8 cellular contexts compared by ENCODE assay signal in genomic region chr19:3434630-3435553, GRCh38. TPM values are rescaled to one million over a fixed set of nuclear protein-coding genes. Genes with fewer than 3 reads are reported as not detected.
DNase-seq lines count a peak whose midpoint lies in the region; ATAC-seq and TF ChIP-seq lines count a peak whose summit lies in the region.

No MANE protein-coding gene starts in this region.

- peaks cover 6% of the 10 kb centered on the region for H3K4me1 ChIP-seq in ACC112 (ENCODE audit: control insufficient read depth, insufficient read depth, low read length, unreplicated experiment)

- intact Hi-C loops in activated CD4-positive, alpha-beta T cell treated with anti-CD3 and anti-CD28 coated beads, Interleukin-2, amount 10 ng/mL, durations not matched to agents 24 days and 14 days (cut with micrococcal nuclease): loop anchor here (10.0 kb wide), 2 partner anchors 250 to 1020 kb away; partner anchors contain the start of genes NCLN and UBXN6
- intact Hi-C loops in left colon (cut with DNase I, micrococcal nuclease): no loop called here

- H3K36me3 ChIP-seq in ACC112 (ENCODE audit: insufficient read depth, low read length): peaks cover 25% of the 10 kb centered on the region

- H3K4me3 ChIP-seq in ACC112 (ENCODE audit: low read depth, low read length): peak overlapping the region; percentile 54
- H3K4me3 ChIP-seq in coronary artery: peak overlapping the region; percentile 69

- H3K27me3 Mint-ChIP-seq in activated CD4-positive, alpha-beta T cell treated with anti-CD3 and anti-CD28 coated beads, Interleukin-2, amount 10 ng/mL, durations not matched to agents 24 days and 14 days: no peaks in the 10 kb centered on the region

- H3K4me1 Mint-ChIP-seq in activated CD4-positive, alpha-beta T cell treated with anti-CD3 and anti-CD28 coated beads, Interleukin-2, amount 10 ng/mL, durations not matched to agents 24 days and 14 days: peaks cover 16% of the 10 kb centered on the region

- TF ChIP-seq CTCF in coronary artery (IDR thresholded peaks at IDR 0.05): no peak

- DNase-seq in NCI-H460 (ENCODE audit: extremely low read depth, low read depth) (peak; percentile 88), coronary artery (ENCODE audit: low spot score) (peak; percentile 97), left colon (peak; percentile 95 to 98)
- peak; percentile 98 for DNase-seq in activated CD4-positive, alpha-beta T cell treated with anti-CD3 and anti-CD28 coated beads, Interleukin-2, amount 10 ng/mL, durations not matched to agents 24 days and 14 days
- peak; percentile 88 to 96 (median 92) for DNase-seq in stimulated activated CD4-positive, alpha-beta T cell treated with anti-CD3 and anti-CD28 coated beads, Interleukin-1b, Interleukin-23, amount 100 ng/mL, for 24 hours (ENCODE audit: low read depth in 4 of 4, low spot score in 1 of 4)

- H3K4me3 Mint-ChIP-seq in activated CD4-positive, alpha-beta T cell treated with anti-CD3 and anti-CD28 coated beads, Interleukin-2, amount 10 ng/mL, durations not matched to agents 24 days and 14 days: peak overlapping the region; percentile 96

- H3K27me3 ChIP-seq in ACC112 (ENCODE audit: insufficient read depth, low read length): no peaks in the 10 kb centered on the region

- H3K9me3 Mint-ChIP-seq in activated CD4-positive, alpha-beta T cell treated with anti-CD3 and anti-CD28 coated beads, Interleukin-2, amount 10 ng/mL, durations not matched to agents 24 days and 14 days: no peaks in the 10 kb centered on the region

- H2AFZ ChIP-seq in ACC112 (ENCODE audit: low read length, unreplicated experiment): no peak overlapping the region

- peaks cover 14% of the 10 kb centered on the region for H3K79me2 ChIP-seq in ACC112 (ENCODE audit: control insufficient read depth, insufficient read depth, low read length, unreplicated experiment)

- ATAC-seq in GM18909 (IDR thresholded peaks at IDR 0.05; ENCODE audit: poor library complexity, unreplicated experiment) (peak; percentile 87), HG03175 (IDR thresholded peaks at IDR 0.05; ENCODE audit: unreplicated experiment) (peak; percentile 87), left colon (peak; percentile 99)

- H3K27ac ChIP-seq in ACC112 (ENCODE audit: low read depth, low read length): peak overlapping the region; percentile 79
- peak overlapping the region; percentile 57 to 92 for H3K27ac ChIP-seq in coronary artery

- peak overlapping the region; percentile 99 for H3K27ac Mint-ChIP-seq in activated CD4-positive, alpha-beta T cell treated with anti-CD3 and anti-CD28 coated beads, Interleukin-2, amount 10 ng/mL, durations not matched to agents 24 days and 14 days

- H3K36me3 Mint-ChIP-seq in activated CD4-positive, alpha-beta T cell treated with anti-CD3 and anti-CD28 coated beads, Interleukin-2, amount 10 ng/mL, durations not matched to agents 24 days and 14 days (ENCODE audit: low read depth): peaks cover 11% of the 10 kb centered on the region

RNA-seq across cellular contexts. Expression of gene SMIM24, which starts 45.4 kb away (rescaled TPM):
- not detected in 2 replicates for total RNA-seq in NCI-H460 (2014; rRNA removed; shearing (Covaris generic))
- not detected in 2 replicates for polyA plus RNA-seq in NCI-H460 (2014; cell fraction: nucleus; rRNA removed)
- 0.33 TPM in 1 of 2 replicates, not detected in the other for total RNA-seq in activated CD4-positive, alpha-beta T cell treated with anti-CD3 and anti-CD28 coated beads, Interleukin-2, amount 10 ng/mL, durations not matched to agents 24 days and 14 days
- total RNA-seq in left colon: 10 to 100 TPM; 42.0 to 45.8 TPM

RNA-seq across cellular contexts. Expression of gene SMIM44, which starts 48.3 kb away (rescaled TPM):
- not detected in 2 replicates for total RNA-seq in NCI-H460 (2014; rRNA removed; shearing (Covaris generic))
- not detected in 2 replicates for polyA plus RNA-seq in NCI-H460 (2014; cell fraction: nucleus; rRNA removed)
- total RNA-seq in activated CD4-positive, alpha-beta T cell treated with anti-CD3 and anti-CD28 coated beads, Interleukin-2, amount 10 ng/mL, durations not matched to agents 24 days and 14 days: not detected in 2 replicates
- total RNA-seq in left colon: 1 to 10 TPM; 6.0 to 6.1 TPM

Comparison
In these comparisons a context has a peak if more than half of its experiments do, and no peak if none do; other contexts are left out.
1. Peak in every context shown above with its lines: DNase-seq, ATAC-seq, H3K4me3 ChIP-seq and H3K27ac ChIP-seq.
2. RNA of gene SMIM24, which starts 45.4 kb away (total RNA-seq): 42.0 to 45.8 TPM in left colon; 0.33 TPM in activated CD4-positive, alpha-beta T cell treated with anti-CD3 and anti-CD28 coated beads, Interleukin-2, amount 10 ng/mL, durations not matched to agents 24 days and 14 days and not detected in NCI-H460; every median in the first group is over 10 times any median in the second.